Comparison of ENCODE assay signal across 20 cellular contexts in the genomic region with DNA sequence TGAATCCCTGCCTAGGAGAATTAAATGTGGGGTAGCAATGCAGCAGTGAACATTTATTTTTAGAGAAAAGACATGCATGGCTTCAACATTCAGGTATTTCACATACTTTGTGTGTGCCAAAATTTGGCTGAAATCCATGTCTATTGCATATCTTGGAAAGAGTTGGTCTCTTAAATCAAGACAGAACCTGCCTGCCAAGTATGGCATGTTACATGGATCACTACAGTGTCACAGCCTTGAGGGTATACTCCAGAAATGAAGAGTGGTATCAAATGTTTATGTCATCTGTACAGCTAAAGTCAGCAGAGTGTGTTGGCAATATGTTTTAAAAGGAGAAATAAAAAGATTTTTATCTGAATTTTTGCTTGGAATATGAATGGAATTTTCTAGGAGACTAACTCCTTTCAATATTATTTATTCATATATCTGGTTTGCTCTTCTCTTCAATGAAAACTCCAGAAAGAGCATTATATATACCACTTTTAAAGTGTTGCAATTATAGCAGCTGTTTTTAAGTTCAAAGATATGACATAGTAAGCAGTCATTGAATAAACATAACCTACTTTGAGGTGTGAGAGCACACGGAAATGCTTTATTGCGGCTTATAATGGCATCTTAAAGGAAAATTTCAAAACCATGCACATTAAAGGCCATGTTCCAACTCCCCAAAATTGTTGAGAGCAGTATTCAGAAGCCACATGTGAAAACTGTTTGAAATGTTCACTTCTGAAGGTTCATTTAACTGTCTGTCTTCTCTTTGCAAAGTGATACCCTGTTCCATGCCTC.
DNase-seq lines count a peak whose midpoint lies in the region; ATAC-seq, FAIRE-seq and TF ChIP-seq lines count a peak whose summit lies in the region.
"Had no signal": no experiment of that assay in that cellular context is flagged by ENCODE, and none has a peak within 500 bp of the region (broad histone marks: within the 10 kb centered on the region; RNA-seq: fewer than 3 reads in every experiment).

No MANE protein-coding gene starts in this region.

- no peak overlapping the region for H3K9ac ChIP-seq in PC-3 (ENCODE audit: low read length)

- H4K20me1 ChIP-seq in PC-3 (ENCODE audit: low read length): no peaks in the 10 kb centered on the region

- CTCF ChIA-PET in PC-3 (lab: Charles Lee): interaction anchor here (0.5 to 0.9 kb wide), 2 partner anchors 12 to 122 kb away, joined by 3 read pairs; no protein-coding TSS in a partner anchor

- TF ChIP-seq CTCF in PC-3 (conservative IDR thresholded peaks at IDR 0.05; ENCODE audit: low read depth, low read length) (no peak), bronchial epithelial cell (IDR thresholded peaks at IDR 0.05; ENCODE audit: insufficient read depth, low read length, severe bottlenecking) (no peak), left lung (IDR thresholded peaks at IDR 0.05) (no peak)

- H2AFZ ChIP-seq in PC-3 (ENCODE audit: low read length): no peak overlapping the region

- ATAC-seq in PC-3 (peak; percentile 24; the same call in 1 of the 2 replicates), left lung (peak; percentile 58), GM18520 (IDR thresholded peaks at IDR 0.05; ENCODE audit: unreplicated experiment) (no peak), HG02678 (IDR thresholded peaks at IDR 0.05; ENCODE audit: unreplicated experiment) (no peak)
- ATAC-seq: Panc1, SK-N-SH treated with all-trans-retinoic acid at 6 μM for 48 hours had no signal

- no peaks in the 10 kb centered on the region for H3F3A ChIP-seq in PC-3 (ENCODE audit: low read length, unreplicated experiment)

- H3K36me3 ChIP-seq in PC-3 (ENCODE audit: low read depth, low read length) (no peaks in the 10 kb centered on the region), bronchial epithelial cell (ENCODE audit: control insufficient read depth, insufficient read depth, low read length) (no peaks in the 10 kb centered on the region), left lung (no peaks in the 10 kb centered on the region)

- no peak overlapping the region for H3K4me2 ChIP-seq in PC-3 (ENCODE audit: low read length)

- BruUV-seq in PC-3 (replicated peaks; lab: Mats Ljungman, UMichigan): no TSS peak

- H3K9me2 ChIP-seq in PC-3 (replicated peaks; ENCODE audit: low read length): no peaks in the 10 kb centered on the region

- H3K9me3 ChIP-seq in PC-3 (ENCODE audit: low read length): no peaks in the 10 kb centered on the region
- H3K9me3 ChIP-seq in left lung: no peaks in the 10 kb centered on the region

- DNase-seq in HS-5 (ENCODE audit: low read depth): peak; percentile 13
- DNase-seq in PC-3: peak; percentile 3
- peak; percentile 98 for DNase-seq in bronchial epithelial cell (ENCODE audit: low read depth)
- no peak for DNase-seq in left lung
- no peak for DNase-seq in SHP77 treated with DMSO at 0.1 percent for 48 hours (lab: John Stamatoyannopoulos, UW)
- no peak for DNase-seq in ecto neural progenitor cell (ENCODE audit: low spot score)
- DNase-seq: C1 segment of cervical spinal cord, DMS 273 treated with DMSO at 0.1 percent for 48 hours, EL, Karpas-422, NCI-H1105, NCI-H1694, NCI-H2171, NCI-H82, SHP77 had no signal

- POLR2A ChIA-PET in PC-3 (lab: Charles Lee; ENCODE audit: unreplicated experiment): no interaction called here

- no peaks in the 10 kb centered on the region for H3K4me1 ChIP-seq in PC-3 (ENCODE audit: insufficient read depth, low read length)
- no peaks in the 10 kb centered on the region for H3K4me1 ChIP-seq in left lung

- H3K27me3 ChIP-seq in PC-3 (ENCODE audit: low read length) (no peaks in the 10 kb centered on the region), bronchial epithelial cell (ENCODE audit: control insufficient read depth, insufficient read depth, low read length) (no peaks in the 10 kb centered on the region), left lung (no peaks in the 10 kb centered on the region)

- H3K4me3 ChIP-seq in PC-3 (ENCODE audit: low read length) (no peak overlapping the region), bronchial epithelial cell (ENCODE audit: low read depth, low read length) (no peak overlapping the region), left lung (no peak overlapping the region)

- H3K27ac ChIP-seq in PC-3 (ENCODE audit: low read length) (no peak overlapping the region), left lung (no peak overlapping the region)

- H3K79me2 ChIP-seq in PC-3 (ENCODE audit: low read length): no peaks in the 10 kb centered on the region

- no peak for FAIRE-seq in bronchial epithelial cell (lab: Jason Lieb, UNC)
- FAIRE-seq: H54 had no signal

- intact Hi-C loops in PC-3 (cut with micrococcal nuclease) (no loop called here), left lung (cut with DNase I) (no loop called here)

Comparison
In these comparisons a context has a peak if more than half of its experiments do, and no peak if none do; other contexts are left out.
1. DNase-seq: peak in HS-5 (single experiment), PC-3 (single experiment) and bronchial epithelial cell (single experiment); none in left lung (0 of 2), SHP77 treated with DMSO at 0.1 percent for 48 hours (single experiment) and ecto neural progenitor cell (single experiment).
2. ATAC-seq: peak in PC-3 (single experiment) and left lung (single experiment); none in GM18520 (single experiment) and HG02678 (single experiment).